Comparison of ENCODE assay signal across 7 cellular contexts in genomic region chr17:79844869-79845600, GRCh38. TPM values are rescaled to one million over a fixed set of nuclear protein-coding genes. Genes with fewer than 3 reads are reported as not detected.
DNase-seq lines count a peak whose midpoint lies in the region; ATAC-seq and TF ChIP-seq lines count a peak whose summit lies in the region.

No MANE protein-coding gene starts in this region.

- H3K27me3 ChIP-seq in fibroblast of lung (ENCODE audit: control insufficient read depth, insufficient read depth, low read length) (peaks cover 38% of the 10 kb centered on the region), neuron (ENCODE audit: insufficient read depth, low read length) (peaks cover 49% of the 10 kb centered on the region)

- no peak overlapping the region for H3K27ac ChIP-seq in fibroblast of lung (ENCODE audit: insufficient read depth, low read length)

- H4K20me1 ChIP-seq in fibroblast of lung (ENCODE audit: control insufficient read depth, extremely low read depth, insufficient read depth, low read length): no peaks in the 10 kb centered on the region

- H3K9me3 ChIP-seq in ES-I3 (ENCODE audit: control insufficient read depth, insufficient read depth, low read length): no peaks in the 10 kb centered on the region
- no peaks in the 10 kb centered on the region for H3K9me3 ChIP-seq in fibroblast of lung (ENCODE audit: control insufficient read depth, insufficient read depth, low read depth, low read length)
- H3K9me3 ChIP-seq in neuron (ENCODE audit: low read length): no peaks in the 10 kb centered on the region

- H3K4me2 ChIP-seq in fibroblast of lung (ENCODE audit: extremely low read depth, insufficient read depth, low read length): no peak overlapping the region

- no peaks in the 10 kb centered on the region for H3K79me2 ChIP-seq in fibroblast of lung (ENCODE audit: control insufficient read depth, insufficient read depth, low read length)

- peaks cover 6% of the 10 kb centered on the region for H3K4me1 ChIP-seq in ES-I3 (ENCODE audit: insufficient read depth, low read length)
- H3K4me1 ChIP-seq in fibroblast of lung (ENCODE audit: control insufficient read depth, extremely low read depth, insufficient read depth, low read length): peaks cover 4% of the 10 kb centered on the region
- peaks cover 25% of the 10 kb centered on the region for H3K4me1 ChIP-seq in neuron (ENCODE audit: insufficient read depth, low read length)

- H3K4me3 ChIP-seq in LNCaP clone FGC (ENCODE audit: low read depth, low read length) (peak overlapping the region; percentile 62), fibroblast of lung (replicated peaks in 1 of 4; ENCODE audit: control extremely low read depth in 1 of 4, insufficient read depth in 1 of 4, low read depth in 3 of 4, low read length in 4 of 4) (no peak overlapping the region), neuron (ENCODE audit: low read length) (no peak overlapping the region)

- TF ChIP-seq CTCF in LNCaP clone FGC (IDR thresholded peaks at IDR 0.05; ENCODE audit: control insufficient read depth, extremely low read depth, insufficient read depth) (peak; percentile 81), fibroblast of lung (conservative IDR thresholded peaks at IDR 0.05 in 1 of 2, IDR thresholded peaks at IDR 0.05 in 1 of 2; ENCODE audit: low read depth in 1 of 2, low read length in 2 of 2) (peak; percentile 52 to 55)

- H2AFZ ChIP-seq in fibroblast of lung (ENCODE audit: low read length) (no peak overlapping the region), neuron (ENCODE audit: low read depth, low read length) (peak overlapping the region; percentile 30)

- ATAC-seq in GM18502 (IDR thresholded peaks at IDR 0.05; ENCODE audit: poor library complexity, unreplicated experiment) (no peak), HG03196 (IDR thresholded peaks at IDR 0.05; ENCODE audit: unreplicated experiment) (no peak)

- H3K9ac ChIP-seq in ES-I3 (ENCODE audit: low read depth, low read length): peak overlapping the region; percentile 28; the same call in 1 of the 2 replicates
- no peak overlapping the region for H3K9ac ChIP-seq in fibroblast of lung (ENCODE audit: insufficient read depth, low read length)

- no peak for DNase-seq in LNCaP clone FGC (ENCODE audit: low read depth)
- peak; percentile 80 for DNase-seq in activated CD8-positive, alpha-beta memory T cell treated with anti-CD3 and anti-CD28 coated beads for 24 hours
- DNase-seq in fibroblast of lung (ENCODE audit: low read depth in 2 of 2): no peak

- H3K36me3 ChIP-seq in ES-I3 (ENCODE audit: insufficient read depth, low read length): no peaks in the 10 kb centered on the region
- no peaks in the 10 kb centered on the region for H3K36me3 ChIP-seq in fibroblast of lung (ENCODE audit: control insufficient read depth, insufficient read depth, low read length)
- H3K36me3 ChIP-seq in neuron (ENCODE audit: insufficient read depth, low read length): no peaks in the 10 kb centered on the region

RNA-seq across cellular contexts. Expression of gene CBX4, which starts 5.8 kb away (rescaled TPM):
- 11.0 and 13.4 TPM in 2 replicates for total RNA-seq in fibroblast of lung
- 5.4 and 5.6 TPM in 2 replicates for polyA plus RNA-seq in fibroblast of lung
- polyA plus RNA-seq in fibroblast of lung (2012): 8.8 TPM in 2 replicates
- 1.3 and 1.6 TPM in 2 replicates for polyA minus RNA-seq in fibroblast of lung (ENCODE audit: low replicate concordance)

RNA-seq across cellular contexts. Expression of gene CBX8, which starts 48.2 kb away (rescaled TPM):
- 3.3 and 4.0 TPM in 2 replicates for total RNA-seq in fibroblast of lung
- 0.19 and 0.41 TPM in 2 replicates for polyA plus RNA-seq in fibroblast of lung
- 4.9 and 5.2 TPM in 2 replicates for polyA plus RNA-seq in fibroblast of lung (2012)
- polyA minus RNA-seq in fibroblast of lung (ENCODE audit: low replicate concordance): 1.5 and 6.8 TPM in 2 replicates
